In genomic region chr1:193322218-193322617, GRCh38 we compare ENCODE assay signal across 15 cellular contexts.
A peak's percentile ranks its signal among the peaks of the same experiment; 100 is the strongest.
DNase-seq lines count a peak whose midpoint lies in the region; ATAC-seq and TF ChIP-seq lines count a peak whose summit lies in the region.
"Had no signal": no experiment of that assay in that cellular context is flagged by ENCODE, and none has a peak within 500 bp of the region (broad histone marks: within the 10 kb centered on the region; RNA-seq: fewer than 3 reads in every experiment).

No MANE protein-coding gene starts in this region.

- peak; percentile 89 for DNase-seq in HCEC 1CT
- peak; percentile 86 for DNase-seq in fibroblast of the aortic adventitia (ENCODE audit: low read depth)
- DNase-seq in NCI-H526 (lab: John Stamatoyannopoulos, UW) = no peak
- DNase-seq in activated T-cell treated with anti-CD3 and anti-CD28 coated beads, Interleukin-2, amount 50 U/mL, for 72 hours = no peak
- DNase-seq in stimulated activated naive CD4-positive, alpha-beta T cell treated with Interleukin-2 at 50 U/mL for 16 hours (lab: John Stamatoyannopoulos, UW) = no peak
- DNase-seq: activated CD8-positive, alpha-beta T cell treated with anti-CD3 and anti-CD28 coated beads for 36 hours; activated naive CD8-positive, alpha-beta T cell treated with anti-CD3 and anti-CD28 coated beads, Interleukin-2, amount 10 ng/mL, durations not matched to agents 7 days and 5 days; DMS53; NCI-H1436; stimulated activated naive B cell treated with anti-CD40 and anti-IgM and Interleukin-4, amounts not matched to agents 10 μg/mL and 1 μg/mL and 100 μg/mL, for 72 hours; T-helper 2 cell had no signal

- ATAC-seq in SK-N-SH treated with all-trans-retinoic acid at 6 μM for 48 hours = peak; percentile 93
- no peak for ATAC-seq in activated T-cell treated with anti-CD3 and anti-CD28 coated beads, Interleukin-2, amount 50 U/mL, for 72 hours (replicated peaks in 1 of 2)
- ATAC-seq in HG02973 (IDR thresholded peaks at IDR 0.05; ENCODE audit: unreplicated experiment) = no peak
- ATAC-seq: activated CD8-positive, alpha-beta T cell treated with anti-CD3 and anti-CD28 coated beads for 36 hours; stimulated activated naive B cell treated with anti-CD40 and anti-IgM and Interleukin-4, amounts not matched to agents 10 μg/mL and 1 μg/mL and 100 μg/mL, for 72 hours had no signal

- H3K27me3 ChIP-seq in skeletal muscle satellite cell (ENCODE audit: control insufficient read depth, insufficient read depth, low read length) = no peaks in the 10 kb centered on the region
- H3K27me3 ChIP-seq: neutrophil had no signal

- H3K9ac ChIP-seq in skeletal muscle satellite cell (ENCODE audit: low read depth, low read length) = peak overlapping the region; percentile 72

- H3K27ac Mint-ChIP-seq in activated T-cell treated with anti-CD3 and anti-CD28 coated beads, Interleukin-2, amount 50 U/mL, for 72 hours = no peak overlapping the region
- H3K27ac Mint-ChIP-seq: activated CD8-positive, alpha-beta T cell treated with anti-CD3 and anti-CD28 coated beads for 36 hours; activated naive CD8-positive, alpha-beta T cell treated with anti-CD3 and anti-CD28 coated beads, Interleukin-2, amount 10 ng/mL, durations not matched to agents 7 days and 5 days; stimulated activated naive B cell treated with anti-CD40 and anti-IgM and Interleukin-4, amounts not matched to agents 10 μg/mL and 1 μg/mL and 100 μg/mL, for 72 hours had no signal

- no peaks in the 10 kb centered on the region for H3K27me3 Mint-ChIP-seq in activated T-cell treated with anti-CD3 and anti-CD28 coated beads, Interleukin-2, amount 50 U/mL, for 72 hours (ENCODE audit: low read depth)
- H3K27me3 Mint-ChIP-seq: activated CD8-positive, alpha-beta T cell treated with anti-CD3 and anti-CD28 coated beads for 36 hours; activated naive CD8-positive, alpha-beta T cell treated with anti-CD3 and anti-CD28 coated beads, Interleukin-2, amount 10 ng/mL, durations not matched to agents 7 days and 5 days; stimulated activated naive B cell treated with anti-CD40 and anti-IgM and Interleukin-4, amounts not matched to agents 10 μg/mL and 1 μg/mL and 100 μg/mL, for 72 hours had no signal

- peak overlapping the region; percentile 59 for H3K4me2 ChIP-seq in skeletal muscle satellite cell (ENCODE audit: low read length)

- no peak for TF ChIP-seq CTCF in fibroblast of the aortic adventitia (IDR thresholded peaks at IDR 0.05; ENCODE audit: insufficient read depth, low read length)

- H3K9me3 ChIP-seq in skeletal muscle satellite cell (replicated peaks; ENCODE audit: low read length) = peaks cover 11% of the 10 kb centered on the region
- H3K9me3 ChIP-seq: neutrophil had no signal

- H3K4me3 Mint-ChIP-seq in activated T-cell treated with anti-CD3 and anti-CD28 coated beads, Interleukin-2, amount 50 U/mL, for 72 hours = no peak overlapping the region
- H3K4me3 Mint-ChIP-seq: activated CD8-positive, alpha-beta T cell treated with anti-CD3 and anti-CD28 coated beads for 36 hours; activated naive CD8-positive, alpha-beta T cell treated with anti-CD3 and anti-CD28 coated beads, Interleukin-2, amount 10 ng/mL, durations not matched to agents 7 days and 5 days; stimulated activated naive B cell treated with anti-CD40 and anti-IgM and Interleukin-4, amounts not matched to agents 10 μg/mL and 1 μg/mL and 100 μg/mL, for 72 hours had no signal

- H3K9me3 Mint-ChIP-seq in activated T-cell treated with anti-CD3 and anti-CD28 coated beads, Interleukin-2, amount 50 U/mL, for 72 hours = peaks cover 3 to 8% of the 10 kb centered on the region in 2 donors

- peaks cover 3 to 4% of the 10 kb centered on the region in 2 donors for H3K36me3 Mint-ChIP-seq in activated T-cell treated with anti-CD3 and anti-CD28 coated beads, Interleukin-2, amount 50 U/mL, for 72 hours (ENCODE audit: insufficient read depth in 2 of 2)
- H3K36me3 Mint-ChIP-seq: activated naive CD8-positive, alpha-beta T cell treated with anti-CD3 and anti-CD28 coated beads, Interleukin-2, amount 10 ng/mL, durations not matched to agents 7 days and 5 days; stimulated activated naive B cell treated with anti-CD40 and anti-IgM and Interleukin-4, amounts not matched to agents 10 μg/mL and 1 μg/mL and 100 μg/mL, for 72 hours had no signal

- no peaks in the 10 kb centered on the region for H3K36me3 ChIP-seq in skeletal muscle satellite cell (ENCODE audit: insufficient read depth, low read length)
- H3K36me3 ChIP-seq: neutrophil had no signal

- H3K4me1 Mint-ChIP-seq in activated T-cell treated with anti-CD3 and anti-CD28 coated beads, Interleukin-2, amount 50 U/mL, for 72 hours (ENCODE audit: low read depth) = no peaks in the 10 kb centered on the region
- H3K4me1 Mint-ChIP-seq: activated naive CD8-positive, alpha-beta T cell treated with anti-CD3 and anti-CD28 coated beads, Interleukin-2, amount 10 ng/mL, durations not matched to agents 7 days and 5 days; stimulated activated naive B cell treated with anti-CD40 and anti-IgM and Interleukin-4, amounts not matched to agents 10 μg/mL and 1 μg/mL and 100 μg/mL, for 72 hours had no signal

- H3K4me3 ChIP-seq in fibroblast of the aortic adventitia (ENCODE audit: low read depth, low read length) (no peak overlapping the region), skeletal muscle satellite cell (ENCODE audit: low read length) (peak overlapping the region; percentile 36)

- H3K4me1 ChIP-seq in skeletal muscle satellite cell (ENCODE audit: control insufficient read depth, insufficient read depth, low read length) = peaks cover 29% of the 10 kb centered on the region

TF ChIP-seq in SK-N-SH treated with all-trans-retinoic acid at 6 μM for 48 hours, 23 proteins besides CTCF, POLR2A, EP300 and RAD21 (continues in another document):
- TF ChIP-seq ARNTL (CRISPR knock-in tag; IDR thresholded peaks at IDR 0.05; ENCODE audit: borderline replicate concordance, low read depth) (no peak), ESRRG (CRISPR knock-in tag; IDR thresholded peaks at IDR 0.05) (no peak), TOX (CRISPR knock-in tag; IDR thresholded peaks at IDR 0.05; ENCODE audit: borderline replicate concordance) (no peak), POU6F1 (CRISPR knock-in tag; IDR thresholded peaks at IDR 0.05; ENCODE audit: borderline replicate concordance, low read depth) (no peak), CSRNP3 (CRISPR knock-in tag; IDR thresholded peaks at IDR 0.05) (no peak), ZNF70 (CRISPR knock-in tag; IDR thresholded peaks at IDR 0.05) (no peak), SNAI2 (CRISPR knock-in tag; IDR thresholded peaks at IDR 0.05) (no peak), CREB5 (CRISPR knock-in tag; IDR thresholded peaks at IDR 0.05; ENCODE audit: low read depth) (no peak), CSDC2 (CRISPR knock-in tag; IDR thresholded peaks at IDR 0.05) (no peak), OSR1 (CRISPR knock-in tag; IDR thresholded peaks at IDR 0.05) (no peak), ZFP30 (CRISPR knock-in tag; IDR thresholded peaks at IDR 0.05) (no peak), GLIS3 (CRISPR knock-in tag; IDR thresholded peaks at IDR 0.05) (no peak), TCF4 (CRISPR knock-in tag; IDR thresholded peaks at IDR 0.05; ENCODE audit: borderline replicate concordance) (no peak), ZFP3 (CRISPR knock-in tag; IDR thresholded peaks at IDR 0.05) (no peak), RARB (CRISPR knock-in tag; IDR thresholded peaks at IDR 0.05) (no peak)

Comparison
In these comparisons a context has a peak if more than half of its experiments do, and no peak if none do; other contexts are left out.
1. DNase-seq: peak in HCEC 1CT (single experiment) and fibroblast of the aortic adventitia (single experiment); none in NCI-H526 (0 of 2), activated T-cell treated with anti-CD3 and anti-CD28 coated beads, Interleukin-2, amount 50 U/mL, for 72 hours (0 of 2) and stimulated activated naive CD4-positive, alpha-beta T cell treated with Interleukin-2 at 50 U/mL for 16 hours (single experiment).